ENCODE assay signal across 10 cellular contexts in genomic region chr5:132465095-132465707, GRCh38. TPM values are rescaled to one million over a fixed set of nuclear protein-coding genes. Genes with fewer than 3 reads are reported as not detected.
A peak's percentile ranks its signal among the peaks of the same experiment; 100 is the strongest.
DNase-seq lines count a peak whose midpoint lies in the region; ATAC-seq and TF ChIP-seq lines count a peak whose summit lies in the region.
"Had no signal": no experiment of that assay in that cellular context is flagged by ENCODE, and none has a peak within 500 bp of the region (broad histone marks: within the 10 kb centered on the region; RNA-seq: fewer than 3 reads in every experiment).

No MANE protein-coding gene starts in this region.

- H3K4me3 ChIP-seq in duodenal mucosa (ENCODE audit: low read depth in 1 of 2, low read length in 2 of 2) (peak overlapping the region; percentile 56 to 57), MG63 (no peak overlapping the region)

- H3K4me1 Mint-ChIP-seq in CD14-positive monocyte (peaks cover 99% of the 10 kb centered on the region), nephron (peaks cover 49% of the 10 kb centered on the region)

- no peak for ATAC-seq in GM18502 (IDR thresholded peaks at IDR 0.05; ENCODE audit: poor library complexity, unreplicated experiment)

- H3K9me3 Mint-ChIP-seq in CD14-positive monocyte (peaks cover 7 to 14% (median 10%) of the 10 kb centered on the region in 7 donors), nephron (peaks cover 3% of the 10 kb centered on the region)

- H3K27me3 ChIP-seq in duodenal mucosa (ENCODE audit: control insufficient read depth in 1 of 2, insufficient read depth in 2 of 2, low read length in 2 of 2) (no peaks in the 10 kb centered on the region), MG63 (no peaks in the 10 kb centered on the region)

- H3K36me3 ChIP-seq in KOPT-K1 (ENCODE audit: insufficient read depth, low read length): peaks cover 45% of the 10 kb centered on the region
- peaks cover 3 to 10% of the 10 kb centered on the region in 2 donors for H3K36me3 ChIP-seq in duodenal mucosa (ENCODE audit: control insufficient read depth in 1 of 2, insufficient read depth in 2 of 2, low read length in 2 of 2)
- H3K36me3 ChIP-seq in MG63: peaks cover 15% of the 10 kb centered on the region

- H3K27me3 Mint-ChIP-seq in CD14-positive monocyte (ENCODE audit: low read depth in 3 of 3) (peaks cover 0 to 12% (median 4%) of the 10 kb centered on the region in 3 donors), nephron (ENCODE audit: low read depth) (no peaks in the 10 kb centered on the region)

- TF ChIP-seq CTCF in CD14-positive monocyte (IDR thresholded peaks at IDR 0.05) (no peak), nephron (IDR thresholded peaks at IDR 0.05; ENCODE audit: unreplicated experiment in 3 of 3) (no peak)

- H3K27ac Mint-ChIP-seq in CD14-positive monocyte (peak overlapping the region; percentile 91 to 98 (median 97)), nephron (peak overlapping the region; percentile 72 to 83 (median 82))

- peak overlapping the region; percentile 58 to 85 for H3K4me3 Mint-ChIP-seq in CD14-positive monocyte
- H3K4me3 Mint-ChIP-seq in nephron: peak overlapping the region in 1 of 3 experiments; percentile 37

- peaks cover 95 to 96% of the 10 kb centered on the region in 2 donors for H3K4me1 ChIP-seq in duodenal mucosa (ENCODE audit: control insufficient read depth in 1 of 2, insufficient read depth in 2 of 2, low read length in 2 of 2)

- H3K9me3 ChIP-seq in KOPT-K1 (ENCODE audit: insufficient read depth, low read length, poor library complexity, severe bottlenecking) (no peaks in the 10 kb centered on the region), duodenal mucosa (ENCODE audit: control insufficient read depth in 1 of 2, low read length in 2 of 2) (no peaks in the 10 kb centered on the region), MG63 (peaks cover 4% of the 10 kb centered on the region; the same call in 1 of the 2 replicates)

- DNase-seq in CD14-positive monocyte (ENCODE audit: low spot score): no peak
- DNase-seq in amygdala (lab: John Stamatoyannopoulos, UW): no peak
- no peak for DNase-seq in NCI-H526 treated with DMSO at 0.1 percent for 48 hours (lab: John Stamatoyannopoulos, UW)
- no peak for DNase-seq in MG63
- DNase-seq: EL, NCI-H2081 had no signal

- H3K27ac ChIP-seq in KOPT-K1 (ENCODE audit: low read depth, low read length, poor library complexity, severe bottlenecking) (peak overlapping the region; percentile 99), duodenal mucosa (ENCODE audit: low read depth, low read length) (peak overlapping the region; percentile 84)

- peaks cover 41 to 44% of the 10 kb centered on the region in 2 donors for H3K36me3 Mint-ChIP-seq in CD14-positive monocyte
- no peaks in the 10 kb centered on the region for H3K36me3 Mint-ChIP-seq in nephron (ENCODE audit: low read depth)

- peak overlapping the region; percentile 41 to 73 for H3K9ac ChIP-seq in duodenal mucosa (ENCODE audit: low read depth in 1 of 2, low read length in 2 of 2)

- intact Hi-C loops in CD14-positive monocyte (cut with micrococcal nuclease): no loop called here

RNA-seq across cellular contexts. Expression of gene IRF1, which starts 25.4 kb away (rescaled TPM):
- 100 to 1,000 TPM; 125 to 129 TPM for polyA plus RNA-seq in CD14-positive monocyte
- total RNA-seq in MG63 (2014; rRNA removed; shearing (Covaris generic); ENCODE audit: low replicate concordance): 14.2 and 34.7 TPM in 2 replicates
